Comparison of ENCODE assay signal across 1 cellular context in the genomic region with DNA sequence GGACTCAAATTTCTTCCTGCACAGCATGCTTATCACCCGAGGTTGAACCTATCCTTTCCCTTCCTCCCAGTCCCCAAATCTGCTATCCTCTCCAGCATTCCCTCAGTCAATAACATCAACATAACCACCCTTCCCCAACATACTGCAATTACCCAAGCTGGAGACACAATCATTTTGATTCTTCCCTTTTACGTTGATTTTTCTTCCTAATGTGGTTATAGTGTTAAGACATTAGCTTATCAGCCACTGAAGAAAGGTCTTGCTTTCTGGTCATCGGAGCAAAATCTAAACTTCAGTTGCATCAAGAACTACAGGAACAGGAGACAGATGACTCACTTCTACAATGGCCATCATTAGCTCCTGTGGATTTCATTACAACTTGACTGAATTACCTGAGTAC.
TF ChIP-seq lines count a peak whose summit lies in the region.

No MANE protein-coding gene starts in this region.

TF ChIP-seq in K562, 482 proteins besides CTCF, POLR2A, EP300 and RAD21 (continued from another document and continues in another):
- TF ChIP-seq MNT (conservative IDR thresholded peaks at IDR 0.05) = no peak
- TF ChIP-seq ATF1 (CRISPR knock-in tag; IDR thresholded peaks at IDR 0.05) = no peak
- peak; percentile 29; the same call in 1 of the 2 replicates for TF ChIP-seq ATF1 (tag; IDR thresholded peaks at IDR 0.05)
- no peak for TF ChIP-seq ZNF324 (CRISPR knock-in tag; IDR thresholded peaks at IDR 0.05)
- TF ChIP-seq, protein P1, sequence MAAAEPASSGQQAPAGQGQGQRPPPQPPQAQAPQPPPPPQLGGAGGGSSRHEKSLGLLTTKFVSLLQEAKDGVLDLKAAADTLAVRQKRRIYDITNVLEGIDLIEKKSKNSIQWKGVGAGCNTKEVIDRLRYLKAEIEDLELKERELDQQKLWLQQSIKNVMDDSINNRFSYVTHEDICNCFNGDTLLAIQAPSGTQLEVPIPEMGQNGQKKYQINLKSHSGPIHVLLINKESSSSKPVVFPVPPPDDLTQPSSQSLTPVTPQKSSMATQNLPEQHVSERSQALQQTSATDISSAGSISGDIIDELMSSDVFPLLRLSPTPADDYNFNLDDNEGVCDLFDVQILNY (CRISPR knock-in tag; IDR thresholded peaks at IDR 0.05) = no peak
- no peak for TF ChIP-seq LCOR (CRISPR knock-in tag; IDR thresholded peaks at IDR 0.05)
- TF ChIP-seq ZNF347 (CRISPR knock-in tag; IDR thresholded peaks at IDR 0.05; ENCODE audit: low read depth) = no peak
- no peak for TF ChIP-seq MTA3 (IDR thresholded peaks at IDR 0.05; ENCODE audit: borderline replicate concordance)
- 0 out of 4 replicates have a peak, but pooled peaks of 1 of the 2 experiments have one; percentile 31 for TF ChIP-seq MAZ (CRISPR knock-in tag; conservative IDR thresholded peaks at IDR 0.05 in 1 of 2, IDR thresholded peaks at IDR 0.05 in 1 of 2)
- TF ChIP-seq BRD4 (IDR thresholded peaks at IDR 0.05) = no peak
- TF ChIP-seq ZNF184 (CRISPR knock-in tag; IDR thresholded peaks at IDR 0.05) = no peak
- TF ChIP-seq ESRRB (CRISPR knock-in tag; IDR thresholded peaks at IDR 0.05; ENCODE audit: borderline replicate concordance) = no peak
- TF ChIP-seq ARNT (IDR thresholded peaks at IDR 0.05) = no peak; a peak in 1 of 4 replicates
- TF ChIP-seq, protein P2, sequence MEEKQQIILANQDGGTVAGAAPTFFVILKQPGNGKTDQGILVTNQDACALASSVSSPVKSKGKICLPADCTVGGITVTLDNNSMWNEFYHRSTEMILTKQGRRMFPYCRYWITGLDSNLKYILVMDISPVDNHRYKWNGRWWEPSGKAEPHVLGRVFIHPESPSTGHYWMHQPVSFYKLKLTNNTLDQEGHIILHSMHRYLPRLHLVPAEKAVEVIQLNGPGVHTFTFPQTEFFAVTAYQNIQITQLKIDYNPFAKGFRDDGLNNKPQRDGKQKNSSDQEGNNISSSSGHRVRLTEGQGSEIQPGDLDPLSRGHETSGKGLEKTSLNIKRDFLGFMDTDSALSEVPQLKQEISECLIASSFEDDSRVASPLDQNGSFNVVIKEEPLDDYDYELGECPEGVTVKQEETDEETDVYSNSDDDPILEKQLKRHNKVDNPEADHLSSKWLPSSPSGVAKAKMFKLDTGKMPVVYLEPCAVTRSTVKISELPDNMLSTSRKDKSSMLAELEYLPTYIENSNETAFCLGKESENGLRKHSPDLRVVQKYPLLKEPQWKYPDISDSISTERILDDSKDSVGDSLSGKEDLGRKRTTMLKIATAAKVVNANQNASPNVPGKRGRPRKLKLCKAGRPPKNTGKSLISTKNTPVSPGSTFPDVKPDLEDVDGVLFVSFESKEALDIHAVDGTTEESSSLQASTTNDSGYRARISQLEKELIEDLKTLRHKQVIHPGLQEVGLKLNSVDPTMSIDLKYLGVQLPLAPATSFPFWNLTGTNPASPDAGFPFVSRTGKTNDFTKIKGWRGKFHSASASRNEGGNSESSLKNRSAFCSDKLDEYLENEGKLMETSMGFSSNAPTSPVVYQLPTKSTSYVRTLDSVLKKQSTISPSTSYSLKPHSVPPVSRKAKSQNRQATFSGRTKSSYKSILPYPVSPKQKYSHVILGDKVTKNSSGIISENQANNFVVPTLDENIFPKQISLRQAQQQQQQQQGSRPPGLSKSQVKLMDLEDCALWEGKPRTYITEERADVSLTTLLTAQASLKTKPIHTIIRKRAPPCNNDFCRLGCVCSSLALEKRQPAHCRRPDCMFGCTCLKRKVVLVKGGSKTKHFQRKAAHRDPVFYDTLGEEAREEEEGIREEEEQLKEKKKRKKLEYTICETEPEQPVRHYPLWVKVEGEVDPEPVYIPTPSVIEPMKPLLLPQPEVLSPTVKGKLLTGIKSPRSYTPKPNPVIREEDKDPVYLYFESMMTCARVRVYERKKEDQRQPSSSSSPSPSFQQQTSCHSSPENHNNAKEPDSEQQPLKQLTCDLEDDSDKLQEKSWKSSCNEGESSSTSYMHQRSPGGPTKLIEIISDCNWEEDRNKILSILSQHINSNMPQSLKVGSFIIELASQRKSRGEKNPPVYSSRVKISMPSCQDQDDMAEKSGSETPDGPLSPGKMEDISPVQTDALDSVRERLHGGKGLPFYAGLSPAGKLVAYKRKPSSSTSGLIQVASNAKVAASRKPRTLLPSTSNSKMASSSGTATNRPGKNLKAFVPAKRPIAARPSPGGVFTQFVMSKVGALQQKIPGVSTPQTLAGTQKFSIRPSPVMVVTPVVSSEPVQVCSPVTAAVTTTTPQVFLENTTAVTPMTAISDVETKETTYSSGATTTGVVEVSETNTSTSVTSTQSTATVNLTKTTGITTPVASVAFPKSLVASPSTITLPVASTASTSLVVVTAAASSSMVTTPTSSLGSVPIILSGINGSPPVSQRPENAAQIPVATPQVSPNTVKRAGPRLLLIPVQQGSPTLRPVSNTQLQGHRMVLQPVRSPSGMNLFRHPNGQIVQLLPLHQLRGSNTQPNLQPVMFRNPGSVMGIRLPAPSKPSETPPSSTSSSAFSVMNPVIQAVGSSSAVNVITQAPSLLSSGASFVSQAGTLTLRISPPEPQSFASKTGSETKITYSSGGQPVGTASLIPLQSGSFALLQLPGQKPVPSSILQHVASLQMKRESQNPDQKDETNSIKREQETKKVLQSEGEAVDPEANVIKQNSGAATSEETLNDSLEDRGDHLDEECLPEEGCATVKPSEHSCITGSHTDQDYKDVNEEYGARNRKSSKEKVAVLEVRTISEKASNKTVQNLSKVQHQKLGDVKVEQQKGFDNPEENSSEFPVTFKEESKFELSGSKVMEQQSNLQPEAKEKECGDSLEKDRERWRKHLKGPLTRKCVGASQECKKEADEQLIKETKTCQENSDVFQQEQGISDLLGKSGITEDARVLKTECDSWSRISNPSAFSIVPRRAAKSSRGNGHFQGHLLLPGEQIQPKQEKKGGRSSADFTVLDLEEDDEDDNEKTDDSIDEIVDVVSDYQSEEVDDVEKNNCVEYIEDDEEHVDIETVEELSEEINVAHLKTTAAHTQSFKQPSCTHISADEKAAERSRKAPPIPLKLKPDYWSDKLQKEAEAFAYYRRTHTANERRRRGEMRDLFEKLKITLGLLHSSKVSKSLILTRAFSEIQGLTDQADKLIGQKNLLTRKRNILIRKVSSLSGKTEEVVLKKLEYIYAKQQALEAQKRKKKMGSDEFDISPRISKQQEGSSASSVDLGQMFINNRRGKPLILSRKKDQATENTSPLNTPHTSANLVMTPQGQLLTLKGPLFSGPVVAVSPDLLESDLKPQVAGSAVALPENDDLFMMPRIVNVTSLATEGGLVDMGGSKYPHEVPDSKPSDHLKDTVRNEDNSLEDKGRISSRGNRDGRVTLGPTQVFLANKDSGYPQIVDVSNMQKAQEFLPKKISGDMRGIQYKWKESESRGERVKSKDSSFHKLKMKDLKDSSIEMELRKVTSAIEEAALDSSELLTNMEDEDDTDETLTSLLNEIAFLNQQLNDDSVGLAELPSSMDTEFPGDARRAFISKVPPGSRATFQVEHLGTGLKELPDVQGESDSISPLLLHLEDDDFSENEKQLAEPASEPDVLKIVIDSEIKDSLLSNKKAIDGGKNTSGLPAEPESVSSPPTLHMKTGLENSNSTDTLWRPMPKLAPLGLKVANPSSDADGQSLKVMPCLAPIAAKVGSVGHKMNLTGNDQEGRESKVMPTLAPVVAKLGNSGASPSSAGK (IDR thresholded peaks at IDR 0.05) = no peak
- TF ChIP-seq CREBBP (IDR thresholded peaks at IDR 0.05; ENCODE audit: low read depth, low read length) = no peak
- no peak for TF ChIP-seq ZFP1 (CRISPR knock-in tag; IDR thresholded peaks at IDR 0.05)
- peak; percentile 92 for TF ChIP-seq OTX1 (CRISPR knock-in tag; IDR thresholded peaks at IDR 0.05)
- TF ChIP-seq MTA2 (IDR thresholded peaks at IDR 0.05; ENCODE audit: low read depth) = no peak
- TF ChIP-seq CHAMP1 (IDR thresholded peaks at IDR 0.05) = no peak
- no peak for TF ChIP-seq HMGN3 (IDR thresholded peaks at IDR 0.05; ENCODE audit: borderline replicate concordance, extremely low read depth, insufficient read length, low read depth, low read length)
- TF ChIP-seq ASH1L (IDR thresholded peaks at IDR 0.05; ENCODE audit: borderline replicate concordance, low read depth, partially characterized antibody) = peak; percentile 17
- no peak for TF ChIP-seq RBBP5 (IDR thresholded peaks at IDR 0.05; ENCODE audit: borderline replicate concordance, insufficient read depth, low read length, poor library complexity, severe bottlenecking)
- TF ChIP-seq, protein P3, sequence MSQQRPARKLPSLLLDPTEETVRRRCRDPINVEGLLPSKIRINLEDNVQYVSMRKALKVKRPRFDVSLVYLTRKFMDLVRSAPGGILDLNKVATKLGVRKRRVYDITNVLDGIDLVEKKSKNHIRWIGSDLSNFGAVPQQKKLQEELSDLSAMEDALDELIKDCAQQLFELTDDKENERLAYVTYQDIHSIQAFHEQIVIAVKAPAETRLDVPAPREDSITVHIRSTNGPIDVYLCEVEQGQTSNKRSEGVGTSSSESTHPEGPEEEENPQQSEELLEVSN (IDR thresholded peaks at IDR 0.05; ENCODE audit: borderline replicate concordance in 1 of 2, extremely low read depth in 1 of 2, insufficient read depth in 1 of 2, insufficient read length in 1 of 2, low read depth in 1 of 2, low read length in 1 of 2, poor library complexity in 1 of 2, severe bottlenecking in 1 of 2) = no peak
- TF ChIP-seq NFRKB (IDR thresholded peaks at IDR 0.05; ENCODE audit: low read depth) = 0 out of 2 replicates have a peak, but pooled peaks have one; percentile 21
- TF ChIP-seq KDM5B (IDR thresholded peaks at IDR 0.05; ENCODE audit: insufficient replicate concordance, low read depth, low read length) = no peak
- 0 out of 2 replicates have a peak, but pooled peaks have one; percentile 61 for TF ChIP-seq HEY1 (CRISPR knock-in tag; IDR thresholded peaks at IDR 0.05; ENCODE audit: borderline replicate concordance)
- TF ChIP-seq, protein P4, sequence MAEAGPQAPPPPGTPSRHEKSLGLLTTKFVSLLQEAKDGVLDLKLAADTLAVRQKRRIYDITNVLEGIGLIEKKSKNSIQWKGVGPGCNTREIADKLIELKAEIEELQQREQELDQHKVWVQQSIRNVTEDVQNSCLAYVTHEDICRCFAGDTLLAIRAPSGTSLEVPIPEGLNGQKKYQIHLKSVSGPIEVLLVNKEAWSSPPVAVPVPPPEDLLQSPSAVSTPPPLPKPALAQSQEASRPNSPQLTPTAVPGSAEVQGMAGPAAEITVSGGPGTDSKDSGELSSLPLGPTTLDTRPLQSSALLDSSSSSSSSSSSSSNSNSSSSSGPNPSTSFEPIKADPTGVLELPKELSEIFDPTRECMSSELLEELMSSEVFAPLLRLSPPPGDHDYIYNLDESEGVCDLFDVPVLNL (CRISPR knock-in tag; IDR thresholded peaks at IDR 0.05; ENCODE audit: low read depth) = no peak
- TF ChIP-seq TRIM24 (IDR thresholded peaks at IDR 0.05) = 0 out of 4 replicates have a peak, but pooled peaks of 1 of the 2 experiments have one; percentile 12
- no peak for TF ChIP-seq ZNF766 (CRISPR knock-in tag; conservative IDR thresholded peaks at IDR 0.05)
